ENCODE assay signal across 23 cellular contexts in genomic region chr2:114962551-114962950, GRCh38.
DNase-seq lines count a peak whose midpoint lies in the region; ATAC-seq and TF ChIP-seq lines count a peak whose summit lies in the region.
"Had no signal": no experiment of that assay in that cellular context is flagged by ENCODE, and none has a peak within 500 bp of the region (broad histone marks: within the 10 kb centered on the region; RNA-seq: fewer than 3 reads in every experiment).

No MANE protein-coding gene starts in this region.

- H3K36me3 Mint-ChIP-seq in chondrocyte (ENCODE audit: low read depth), result no peaks in the 10 kb centered on the region
- no peaks in the 10 kb centered on the region for H3K36me3 Mint-ChIP-seq in activated CD8-positive, alpha-beta T cell treated with anti-CD3 and anti-CD28 coated beads for 36 hours (ENCODE audit: low read depth)
- H3K36me3 Mint-ChIP-seq: CD14-positive monocyte; CD4-positive, CD25-positive, alpha-beta regulatory T cell; CD8-positive, alpha-beta T cell had no signal

- H3K36me3 ChIP-seq in PC-9 (ENCODE audit: low read depth), result no peaks in the 10 kb centered on the region
- H3K36me3 ChIP-seq: BE2C, BLaER1 had no signal

- no TSS peak for BruUV-seq in PC-9 (replicated peaks; lab: Mats Ljungman, UMichigan)

- H3K4me2 ChIP-seq in PC-9, result no peak overlapping the region
- H3K4me2 ChIP-seq: BLaER1 had no signal

- no peaks in the 10 kb centered on the region for H3K4me1 ChIP-seq in PC-9 (replicated peaks; ENCODE audit: insufficient read depth)
- H3K4me1 ChIP-seq: BE2C, BLaER1, Caco-2 had no signal

- H3K27ac Mint-ChIP-seq in chondrocyte (ENCODE audit: unreplicated experiment), result no peak overlapping the region
- no peak overlapping the region for H3K27ac Mint-ChIP-seq in activated CD8-positive, alpha-beta T cell treated with anti-CD3 and anti-CD28 coated beads for 36 hours
- H3K27ac Mint-ChIP-seq: CD14-positive monocyte; CD4-positive, CD25-positive, alpha-beta regulatory T cell; CD8-positive, alpha-beta T cell had no signal

- H3K4me1 Mint-ChIP-seq in chondrocyte (ENCODE audit: low read depth), result no peaks in the 10 kb centered on the region
- H3K4me1 Mint-ChIP-seq in activated CD8-positive, alpha-beta T cell treated with anti-CD3 and anti-CD28 coated beads for 36 hours (ENCODE audit: low read depth), result no peaks in the 10 kb centered on the region
- H3K4me1 Mint-ChIP-seq: CD14-positive monocyte; CD4-positive, CD25-positive, alpha-beta regulatory T cell had no signal

- intact Hi-C loops in PC-9 (cut with micrococcal nuclease; ENCODE audit: unreplicated experiment), result no loop called here
- intact Hi-C loops in activated CD8-positive, alpha-beta T cell treated with anti-CD3 and anti-CD28 coated beads for 36 hours (cut with micrococcal nuclease), result no loop called here

- H3K27me3 ChIP-seq in PC-9 (ENCODE audit: insufficient read depth, low read depth), result no peaks in the 10 kb centered on the region
- H3K27me3 ChIP-seq: BE2C, BLaER1 had no signal

- no peaks in the 10 kb centered on the region for H3K9me2 ChIP-seq in PC-9 (ENCODE audit: insufficient read depth)

- POLR2A ChIA-PET in PC-9 (lab: Charles Lee; ENCODE audit: unreplicated experiment), result no interaction called here
- POLR2A ChIA-PET in activated CD8-positive, alpha-beta T cell treated with anti-CD3 and anti-CD28 coated beads for 36 hours (lab: Charles Lee), result no interaction called here

- H3K9me3 Mint-ChIP-seq in chondrocyte (ENCODE audit: low read depth), result peaks cover 3% of the 10 kb centered on the region
- H3K9me3 Mint-ChIP-seq in activated CD8-positive, alpha-beta T cell treated with anti-CD3 and anti-CD28 coated beads for 36 hours, result peaks cover 3% of the 10 kb centered on the region

- CTCF ChIA-PET in PC-9 (lab: Charles Lee), result no interaction called here
- CTCF ChIA-PET in activated CD8-positive, alpha-beta T cell treated with anti-CD3 and anti-CD28 coated beads for 36 hours (lab: Charles Lee), result no interaction called here

- no peaks in the 10 kb centered on the region for H3F3A ChIP-seq in PC-9 (ENCODE audit: insufficient read depth, low read depth)

- no peak overlapping the region for H3K4me3 ChIP-seq in PC-9
- H3K4me3 ChIP-seq: BLaER1, GM12878 had no signal

- H3K9me3 ChIP-seq in PC-9 (ENCODE audit: insufficient read depth, low read depth), result no peaks in the 10 kb centered on the region
- H3K9me3 ChIP-seq: BE2C, BLaER1, Caco-2 had no signal

- H3K27me3 Mint-ChIP-seq in chondrocyte (ENCODE audit: low read depth), result no peaks in the 10 kb centered on the region
- H3K27me3 Mint-ChIP-seq in activated CD8-positive, alpha-beta T cell treated with anti-CD3 and anti-CD28 coated beads for 36 hours, result no peaks in the 10 kb centered on the region
- H3K27me3 Mint-ChIP-seq: CD4-positive, CD25-positive, alpha-beta regulatory T cell had no signal

- H2AFZ ChIP-seq in PC-9, result 0 out of 2 replicates have a peak overlapping the region, but pooled peaks have one; percentile 19

- H3K4me3 Mint-ChIP-seq in chondrocyte (ENCODE audit: unreplicated experiment), result no peak overlapping the region
- H3K4me3 Mint-ChIP-seq in activated CD8-positive, alpha-beta T cell treated with anti-CD3 and anti-CD28 coated beads for 36 hours, result no peak overlapping the region
- H3K4me3 Mint-ChIP-seq: CD14-positive monocyte; CD4-positive, CD25-positive, alpha-beta regulatory T cell; CD8-positive, alpha-beta T cell had no signal

- DNase-seq in NCI-H82 (lab: John Stamatoyannopoulos, UW), result peak; percentile 51
- no peak for DNase-seq in PC-9
- no peak for DNase-seq in chondrocyte (ENCODE audit: low spot score)
- DNase-seq in NCI-H2081 treated with DMSO at 0.1 percent for 48 hours (lab: John Stamatoyannopoulos, UW), result no peak
- no peak for DNase-seq in activated CD8-positive, alpha-beta T cell treated with anti-CD3 and anti-CD28 coated beads for 36 hours
- DNase-seq: 8988T; ACHN; BE2C; C1 segment of cervical spinal cord; Caco-2; Calu3; CD4-positive, CD25-positive, alpha-beta regulatory T cell; CD8-positive, alpha-beta T cell; DMS 273 treated with DMSO at 0.1 percent for 48 hours; DMS153; DMS53; DMS79; DND-41; EL; GDM1 had no signal

- no peaks in the 10 kb centered on the region for H3K79me2 ChIP-seq in PC-9 (ENCODE audit: low read depth)

- no peak for ATAC-seq in activated CD8-positive, alpha-beta T cell treated with anti-CD3 and anti-CD28 coated beads for 36 hours
- ATAC-seq: CD8-positive, alpha-beta T cell; GM12878 had no signal

- no peaks in the 10 kb centered on the region for H4K20me1 ChIP-seq in PC-9 (ENCODE audit: insufficient read depth)
- H4K20me1 ChIP-seq: BLaER1 had no signal

- H3K27ac ChIP-seq in PC-9, result no peak overlapping the region
- H3K27ac ChIP-seq: BLaER1 had no signal

- TF ChIP-seq CTCF in PC-9 (conservative IDR thresholded peaks at IDR 0.05) (no peak), chondrocyte (IDR thresholded peaks at IDR 0.05) (no peak)
- TF ChIP-seq CTCF in activated CD8-positive, alpha-beta T cell treated with anti-CD3 and anti-CD28 coated beads for 36 hours (IDR thresholded peaks at IDR 0.05), result no peak
